Comparison of ENCODE assay signal across 11 cellular contexts in genomic region chr2:173090973-173091660, GRCh38. TPM values are rescaled to one million over a fixed set of nuclear protein-coding genes. Genes with fewer than 3 reads are reported as not detected.
DNase-seq lines count a peak whose midpoint lies in the region; ATAC-seq and TF ChIP-seq lines count a peak whose summit lies in the region.
"Had no signal": no experiment of that assay in that cellular context is flagged by ENCODE, and none has a peak within 500 bp of the region (broad histone marks: within the 10 kb centered on the region; RNA-seq: fewer than 3 reads in every experiment).

No MANE protein-coding gene starts in this region.

- no peaks in the 10 kb centered on the region for H3K36me3 ChIP-seq in naive thymus-derived CD4-positive, alpha-beta T cell (ENCODE audit: control insufficient read depth in 2 of 3, insufficient read depth in 3 of 3, low read length in 3 of 3)

- H3K27ac ChIP-seq in naive thymus-derived CD4-positive, alpha-beta T cell (ENCODE audit: low read depth, low read length), result no peak overlapping the region

- H3K4me1 ChIP-seq in naive thymus-derived CD4-positive, alpha-beta T cell (ENCODE audit: control insufficient read depth in 2 of 2, insufficient read depth in 2 of 2, low read length in 2 of 2), result no peaks in the 10 kb centered on the region

- TF ChIP-seq CTCF in AG10803 (conservative IDR thresholded peaks at IDR 0.05; ENCODE audit: low read length) (peak; percentile 38), fibroblast of pulmonary artery (IDR thresholded peaks at IDR 0.05; ENCODE audit: low read length, missing control alignments) (peak; percentile 54), osteocyte (IDR thresholded peaks at IDR 0.05) (no peak), glutamatergic neuron (IDR thresholded peaks at IDR 0.05; ENCODE audit: partially characterized antibody, unreplicated experiment) (no peak)

- H3K36me3 Mint-ChIP-seq in osteocyte (ENCODE audit: unreplicated experiment), result peaks cover 13% of the 10 kb centered on the region
- no peaks in the 10 kb centered on the region for H3K36me3 Mint-ChIP-seq in glutamatergic neuron (ENCODE audit: unreplicated experiment)
- H3K36me3 Mint-ChIP-seq in naive thymus-derived CD4-positive, alpha-beta T cell, result peaks cover 0 to 9% (median 0%) of the 10 kb centered on the region in 5 donors
- no peaks in the 10 kb centered on the region for H3K36me3 Mint-ChIP-seq in activated T-cell treated with anti-CD3 and anti-CD28 coated beads, Interleukin-2, amount 50 U/mL, for 24 hours (ENCODE audit: low read depth)

- no peaks in the 10 kb centered on the region for H3K27me3 Mint-ChIP-seq in osteocyte (ENCODE audit: unreplicated experiment)
- H3K27me3 Mint-ChIP-seq in glutamatergic neuron (ENCODE audit: unreplicated experiment), result peaks cover 1% of the 10 kb centered on the region
- H3K27me3 Mint-ChIP-seq in naive thymus-derived CD4-positive, alpha-beta T cell, result peaks cover 6 to 38% (median 10%) of the 10 kb centered on the region in 5 donors
- peaks cover 26% of the 10 kb centered on the region for H3K27me3 Mint-ChIP-seq in activated T-cell treated with anti-CD3 and anti-CD28 coated beads, Interleukin-2, amount 50 U/mL, for 24 hours

- peaks cover 7% of the 10 kb centered on the region for H3K9me3 Mint-ChIP-seq in osteocyte (ENCODE audit: unreplicated experiment)
- H3K9me3 Mint-ChIP-seq in glutamatergic neuron (ENCODE audit: unreplicated experiment), result no peaks in the 10 kb centered on the region
- no peaks in the 10 kb centered on the region for H3K9me3 Mint-ChIP-seq in naive thymus-derived CD4-positive, alpha-beta T cell
- H3K9me3 Mint-ChIP-seq in activated T-cell treated with anti-CD3 and anti-CD28 coated beads, Interleukin-2, amount 50 U/mL, for 24 hours, result no peaks in the 10 kb centered on the region
- H3K9me3 Mint-ChIP-seq: activated naive CD8-positive, alpha-beta T cell treated with anti-CD3 and anti-CD28 coated beads, Interleukin-2, amount 50 U/mL, for 24 hours had no signal

- no peaks in the 10 kb centered on the region for H3K27me3 ChIP-seq in naive thymus-derived CD4-positive, alpha-beta T cell (ENCODE audit: control insufficient read depth in 2 of 2, insufficient read depth in 2 of 2, low read length in 2 of 2)

- intact Hi-C loops in naive thymus-derived CD4-positive, alpha-beta T cell (cut with micrococcal nuclease), result loop anchor here in 1 of 2 donors (5.0 kb wide), 1 partner anchor 121 kb away; no protein-coding TSS in a partner anchor

- ATAC-seq in naive thymus-derived CD4-positive, alpha-beta T cell, result no peak
- ATAC-seq: activated naive CD8-positive, alpha-beta T cell treated with anti-CD3 and anti-CD28 coated beads, Interleukin-2, amount 50 U/mL, for 24 hours had no signal

- CTCF ChIA-PET in naive thymus-derived CD4-positive, alpha-beta T cell (lab: Charles Lee), result interaction anchor here (0.7 kb wide), 1 partner anchor 96 kb away, joined by 3 read pairs; no protein-coding TSS in a partner anchor

- H3K4me1 Mint-ChIP-seq in osteocyte (ENCODE audit: unreplicated experiment) (peaks cover 37% of the 10 kb centered on the region), glutamatergic neuron (ENCODE audit: low read depth, unreplicated experiment) (no peaks in the 10 kb centered on the region)
- no peaks in the 10 kb centered on the region for H3K4me1 Mint-ChIP-seq in naive thymus-derived CD4-positive, alpha-beta T cell
- H3K4me1 Mint-ChIP-seq in activated T-cell treated with anti-CD3 and anti-CD28 coated beads, Interleukin-2, amount 50 U/mL, for 24 hours (ENCODE audit: low read depth), result no peaks in the 10 kb centered on the region
- H3K4me1 Mint-ChIP-seq: activated naive CD8-positive, alpha-beta T cell treated with anti-CD3 and anti-CD28 coated beads, Interleukin-2, amount 50 U/mL, for 24 hours had no signal

- H3K4me3 Mint-ChIP-seq in osteocyte (ENCODE audit: unreplicated experiment) (no peak overlapping the region), glutamatergic neuron (ENCODE audit: unreplicated experiment) (no peak overlapping the region)
- H3K4me3 Mint-ChIP-seq in naive thymus-derived CD4-positive, alpha-beta T cell, result no peak overlapping the region
- H3K4me3 Mint-ChIP-seq in activated T-cell treated with anti-CD3 and anti-CD28 coated beads, Interleukin-2, amount 50 U/mL, for 24 hours, result no peak overlapping the region
- H3K4me3 Mint-ChIP-seq: activated naive CD8-positive, alpha-beta T cell treated with anti-CD3 and anti-CD28 coated beads, Interleukin-2, amount 50 U/mL, for 24 hours had no signal

- H3K27ac Mint-ChIP-seq in osteocyte (ENCODE audit: unreplicated experiment), result peak overlapping the region; percentile 65
- no peak overlapping the region for H3K27ac Mint-ChIP-seq in glutamatergic neuron (ENCODE audit: unreplicated experiment)
- H3K27ac Mint-ChIP-seq in naive thymus-derived CD4-positive, alpha-beta T cell, result no peak overlapping the region
- no peak overlapping the region for H3K27ac Mint-ChIP-seq in activated T-cell treated with anti-CD3 and anti-CD28 coated beads, Interleukin-2, amount 50 U/mL, for 24 hours
- H3K27ac Mint-ChIP-seq: activated naive CD8-positive, alpha-beta T cell treated with anti-CD3 and anti-CD28 coated beads, Interleukin-2, amount 50 U/mL, for 24 hours had no signal

- peak overlapping the region; percentile 7; the same call in 1 of the 2 replicates for H3K4me3 ChIP-seq in AG10803 (ENCODE audit: low read length)
- no peak overlapping the region for H3K4me3 ChIP-seq in fibroblast of pulmonary artery (replicated peaks; ENCODE audit: low read depth, low read length)
- H3K4me3 ChIP-seq in naive thymus-derived CD4-positive, alpha-beta T cell (ENCODE audit: low read length), result no peak overlapping the region

- POLR2A ChIA-PET in naive thymus-derived CD4-positive, alpha-beta T cell (lab: Charles Lee), result no interaction called here

- no peak for DNase-seq in AG10803 (ENCODE audit: low read depth)
- peak; percentile 13 for DNase-seq in OCI-M1 (lab: John Stamatoyannopoulos, UW)
- DNase-seq in fibroblast of pulmonary artery (ENCODE audit: low read depth), result no peak
- DNase-seq in osteocyte (ENCODE audit: extremely low spot score, unreplicated experiment), result no peak
- DNase-seq in glutamatergic neuron, result no peak
- DNase-seq in naive thymus-derived CD4-positive, alpha-beta T cell, result no peak
- no peak for DNase-seq in NCI-H1048 (lab: John Stamatoyannopoulos, UW)
- DNase-seq in activated T-cell treated with anti-CD3 and anti-CD28 coated beads, Interleukin-2, amount 50 U/mL, for 24 hours, result no peak
- DNase-seq: activated naive CD8-positive, alpha-beta T cell treated with anti-CD3 and anti-CD28 coated beads, Interleukin-2, amount 50 U/mL, for 24 hours; NCI-H82; occipital lobe had no signal

- no peaks in the 10 kb centered on the region for H3K9me3 ChIP-seq in naive thymus-derived CD4-positive, alpha-beta T cell (ENCODE audit: control insufficient read depth in 2 of 3, low read length in 3 of 3)

RNA-seq across cellular contexts. Expression of gene MAP3K20, which starts 15.5 kb away (rescaled TPM):
- total RNA-seq in osteocyte, result 56.4 and 57.4 TPM in 2 replicates
- 0.76 TPM for total RNA-seq in glutamatergic neuron (ENCODE audit: unreplicated experiment)
- total RNA-seq in naive thymus-derived CD4-positive, alpha-beta T cell, result 10 to 100 TPM in 2 of 5 experiments, 1 to 10 TPM in 1, under 1 TPM in 2; 0.30 to 17.0 (median 2.6) TPM
- polyA plus RNA-seq in naive thymus-derived CD4-positive, alpha-beta T cell, result under 1 TPM in 1 of 2 donors, not detected in 1; 0.18 TPM

Comparison
In these comparisons a context has a peak if more than half of its experiments do, and no peak if none do; other contexts are left out.
1. CTCF ChIP-seq: peak in AG10803 (single experiment) and fibroblast of pulmonary artery (single experiment); none in osteocyte (single experiment) and glutamatergic neuron (single experiment).